In the genomic region with DNA sequence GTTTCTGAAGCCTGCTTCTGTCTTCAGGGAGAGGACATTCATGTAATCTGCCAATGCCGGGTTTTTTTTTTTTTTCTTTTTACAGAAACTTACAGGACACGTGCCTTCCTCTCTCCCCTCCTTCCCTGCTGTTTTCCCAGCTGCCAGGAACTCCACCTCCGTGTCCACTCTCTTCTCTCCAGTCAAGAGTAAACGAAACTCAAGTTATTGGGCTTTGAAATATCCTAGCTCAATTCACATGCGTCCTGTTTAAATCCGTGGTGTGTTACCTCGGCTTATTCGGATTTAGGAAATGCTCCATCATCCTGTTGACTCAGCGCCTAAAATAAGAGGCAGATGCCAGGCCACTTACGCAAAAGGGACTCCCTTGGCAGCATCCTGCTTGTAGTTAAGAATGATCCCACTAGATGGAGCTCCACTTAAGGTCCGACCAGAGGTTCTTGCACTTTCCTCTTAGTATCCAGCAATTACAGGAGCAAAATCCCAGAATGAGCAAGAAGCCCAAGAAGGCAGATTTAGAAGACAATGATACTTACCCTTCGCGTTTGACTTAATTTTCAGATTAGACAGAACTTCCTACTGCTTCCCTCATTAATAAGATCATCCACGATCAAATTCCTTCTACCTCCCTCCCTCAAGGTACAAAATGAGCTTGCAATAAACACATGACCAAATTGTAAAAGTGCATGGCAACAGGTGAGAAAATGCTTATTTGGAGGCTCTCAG, we compare ENCODE assay signal across 8 cellular contexts.
DNase-seq lines count a peak whose midpoint lies in the region; ATAC-seq, FAIRE-seq and TF ChIP-seq lines count a peak whose summit lies in the region.

No MANE protein-coding gene starts in this region.

- no peaks in the 10 kb centered on the region for H3K27me3 ChIP-seq in effector memory CD4-positive, alpha-beta T cell (replicated peaks; ENCODE audit: control insufficient read depth, insufficient read depth, low read length, poor library complexity, severe bottlenecking)
- no peaks in the 10 kb centered on the region for H3K27me3 ChIP-seq in right lobe of liver

- no peaks in the 10 kb centered on the region for H3K9me3 ChIP-seq in effector memory CD4-positive, alpha-beta T cell (ENCODE audit: control insufficient read depth, low read length)
- H3K9me3 ChIP-seq in right lobe of liver = no peaks in the 10 kb centered on the region

- peaks cover 4% of the 10 kb centered on the region for H3K36me3 Mint-ChIP-seq in activated CD8-positive, alpha-beta T cell treated with anti-CD3 and anti-CD28 coated beads for 36 hours (ENCODE audit: low read depth)

- peak; percentile 84 for TF ChIP-seq CTCF in activated CD8-positive, alpha-beta T cell treated with anti-CD3 and anti-CD28 coated beads for 36 hours (IDR thresholded peaks at IDR 0.05)
- peak; percentile 79 to 94 (median 83) for TF ChIP-seq CTCF in right lobe of liver (IDR thresholded peaks at IDR 0.05)

- peak; percentile 45 for ATAC-seq in activated CD8-positive, alpha-beta T cell treated with anti-CD3 and anti-CD28 coated beads for 36 hours
- ATAC-seq in right lobe of liver = peak; percentile 97 to 98 (median 98)
- ATAC-seq in GM19351 (IDR thresholded peaks at IDR 0.05; ENCODE audit: unreplicated experiment) = no peak

- H3K27me3 Mint-ChIP-seq in activated CD8-positive, alpha-beta T cell treated with anti-CD3 and anti-CD28 coated beads for 36 hours = peaks cover 2% of the 10 kb centered on the region

- H3K4me1 ChIP-seq in effector memory CD4-positive, alpha-beta T cell (ENCODE audit: control insufficient read depth, insufficient read depth, low read length, poor library complexity, severe bottlenecking) = no peaks in the 10 kb centered on the region
- peaks cover 0 to 13% (median 4%) of the 10 kb centered on the region in 4 donors for H3K4me1 ChIP-seq in right lobe of liver

- POLR2A ChIA-PET in activated CD8-positive, alpha-beta T cell treated with anti-CD3 and anti-CD28 coated beads for 36 hours (lab: Charles Lee) = interaction anchor here (0.6 to 1.5 kb wide), 5 partner anchors 12 to 158 kb away, joined by 3 to 5 read pairs (median 3); no protein-coding TSS in a partner anchor

- no peak overlapping the region for H3K4me3 Mint-ChIP-seq in activated CD8-positive, alpha-beta T cell treated with anti-CD3 and anti-CD28 coated beads for 36 hours

- DNase-seq in GM12891 (ENCODE audit: insufficient read length, low spot score) (no peak), HT-29 (ENCODE audit: low spot score) (peak; percentile 87), NCI-H82 treated with DMSO at 0.1 percent for 48 hours (lab: John Stamatoyannopoulos, UW; ENCODE audit: unreplicated experiment) (peak; percentile 84), right lobe of liver (peak; percentile 53 to 87 (median 74))
- DNase-seq in activated CD8-positive, alpha-beta T cell treated with anti-CD3 and anti-CD28 coated beads for 36 hours = peak; percentile 75
- peak in 2 of 3 donors; percentile 9 to 15 for DNase-seq in effector memory CD4-positive, alpha-beta T cell
- DNase-seq in stimulated activated CD4-positive, alpha-beta T cell treated with anti-CD3 and anti-CD28 coated beads, Interleukin-4, amount 100 ng/mL, for 24 hours = peak; percentile 68

- TF ChIP-seq POLR2A in GM12891 (IDR thresholded peaks at IDR 0.05; ENCODE audit: low read depth, low read length) = no peak
- TF ChIP-seq POLR2A in right lobe of liver (IDR thresholded peaks at IDR 0.05) = no peak

- no peaks in the 10 kb centered on the region for H3K36me3 ChIP-seq in effector memory CD4-positive, alpha-beta T cell (ENCODE audit: control insufficient read depth, insufficient read depth, low read length)
- no peaks in the 10 kb centered on the region for H3K36me3 ChIP-seq in right lobe of liver

- FAIRE-seq in GM12891 (lab: Jason Lieb, UNC) = peak; percentile 55

- CTCF ChIA-PET in activated CD8-positive, alpha-beta T cell treated with anti-CD3 and anti-CD28 coated beads for 36 hours (lab: Charles Lee) = interaction anchor here (0.6 to 6.7 kb wide), 59 partner anchors 8 to 557 kb away, joined by 3 to 65 read pairs (median 4); partner anchors contain the start of gene ZCCHC2

- 4% methylated on average over 14 of the region's 14 CpGs for WGBS in right lobe of liver (ENCODE audit: insufficient coverage, low coverage, low lambda C conversion rate, missing lambda C conversion rate)

- H3K27ac Mint-ChIP-seq in activated CD8-positive, alpha-beta T cell treated with anti-CD3 and anti-CD28 coated beads for 36 hours = no peak overlapping the region

- H3K27ac ChIP-seq in effector memory CD4-positive, alpha-beta T cell (ENCODE audit: insufficient read depth, low read length, poor library complexity, severe bottlenecking) = no peak overlapping the region
- H3K27ac ChIP-seq in right lobe of liver = peak overlapping the region; percentile 46 to 80 (median 73)

- intact Hi-C loops in activated CD8-positive, alpha-beta T cell treated with anti-CD3 and anti-CD28 coated beads for 36 hours (cut with micrococcal nuclease) = loop anchor here (5.0 kb wide), 2 partner anchors 82 to 147 kb away; no protein-coding TSS in a partner anchor
- intact Hi-C loops in right lobe of liver (cut with DNase I) = no loop called here

- H3K4me3 ChIP-seq in effector memory CD4-positive, alpha-beta T cell (ENCODE audit: insufficient read depth, low read depth, low read length, poor library complexity, severe bottlenecking) = no peak overlapping the region
- H3K4me3 ChIP-seq in right lobe of liver = peak overlapping the region in 2 of 3 donors; percentile 25 to 38

- peaks cover 10% of the 10 kb centered on the region for H3K9me3 Mint-ChIP-seq in activated CD8-positive, alpha-beta T cell treated with anti-CD3 and anti-CD28 coated beads for 36 hours

- peaks cover 34% of the 10 kb centered on the region for H3K4me1 Mint-ChIP-seq in activated CD8-positive, alpha-beta T cell treated with anti-CD3 and anti-CD28 coated beads for 36 hours (ENCODE audit: low read depth)

TF ChIP-seq in GM12891, 5 proteins besides CTCF, POLR2A, EP300 and RAD21:
- TF ChIP-seq POLR2AphosphoS5 (IDR thresholded peaks at IDR 0.05; ENCODE audit: low read depth, low read length) (no peak), TAF1 (IDR thresholded peaks at IDR 0.05; ENCODE audit: low read depth, low read length) (no peak)
